13 cellular contexts compared by ENCODE assay signal in genomic region chr7:100061518-100062193, GRCh38.
"Had no signal": no experiment of that assay in that cellular context is flagged by ENCODE, and none has a peak within 500 bp of the region (broad histone marks: within the 10 kb centered on the region; RNA-seq: fewer than 3 reads in every experiment).

No MANE protein-coding gene starts in this region.

- H3K27me3 ChIP-seq: suprapubic skin had no signal

- H3K4me1 Mint-ChIP-seq: activated CD4-positive, alpha-beta T cell treated with anti-CD3 and anti-CD28 coated beads, Interleukin-2, amount 10 ng/mL, durations not matched to agents 7 days and 5 days had no signal

- H3K9me3 Mint-ChIP-seq: activated CD4-positive, alpha-beta T cell treated with anti-CD3 and anti-CD28 coated beads, Interleukin-2, amount 10 ng/mL, durations not matched to agents 7 days and 5 days; naive thymus-derived CD4-positive, alpha-beta T cell; T-helper 1 cell treated with Interleukin-12 subunit alpha and Interleukin-12 subunit beta and Interleukin-4 antibody, amounts not matched to agents 30 μg/mL and 1 μg/mL, for 36 hours; type B pancreatic cell had no signal

- H3K27me3 Mint-ChIP-seq: activated CD4-positive, alpha-beta T cell treated with anti-CD3 and anti-CD28 coated beads, Interleukin-2, amount 10 ng/mL, durations not matched to agents 7 days and 5 days; naive thymus-derived CD4-positive, alpha-beta T cell; type B pancreatic cell had no signal

- H3K4me3 Mint-ChIP-seq: activated CD4-positive, alpha-beta T cell treated with anti-CD3 and anti-CD28 coated beads, Interleukin-2, amount 10 ng/mL, durations not matched to agents 7 days and 5 days; naive thymus-derived CD4-positive, alpha-beta T cell; T-helper 1 cell treated with Interleukin-12 subunit alpha and Interleukin-12 subunit beta and Interleukin-4 antibody, amounts not matched to agents 30 μg/mL and 1 μg/mL, for 36 hours; type B pancreatic cell had no signal

- DNase-seq: activated CD4-positive, alpha-beta T cell treated with anti-CD3 and anti-CD28 coated beads, Interleukin-2, amount 10 ng/mL, durations not matched to agents 7 days and 5 days; activated naive CD4-positive, alpha-beta T cell; mammary epithelial cell; naive thymus-derived CD4-positive, alpha-beta T cell; nucleus accumbens; stimulated activated CD4-positive, alpha-beta T cell treated with anti-CD3 and anti-CD28 coated beads, Interleukin-15, amount 100 ng/mL, for 24 hours; stimulated activated CD4-positive, alpha-beta T cell treated with anti-CD3 and anti-CD28 coated beads, Interleukin-4, amount 100 ng/mL, for 1 hour; stimulated activated naive CD4-positive, alpha-beta T cell treated with Interleukin-2 at 50 U/mL for 16 hours had no signal

- ATAC-seq: left lobe of liver; naive thymus-derived CD4-positive, alpha-beta T cell had no signal

- H3K9me3 ChIP-seq: suprapubic skin had no signal

- H3K4me3 ChIP-seq: skin epidermis, suprapubic skin had no signal

- H3K27ac ChIP-seq: skin epidermis, suprapubic skin had no signal

- H3K27ac Mint-ChIP-seq: naive thymus-derived CD4-positive, alpha-beta T cell; T-helper 1 cell treated with Interleukin-12 subunit alpha and Interleukin-12 subunit beta and Interleukin-4 antibody, amounts not matched to agents 30 μg/mL and 1 μg/mL, for 36 hours; type B pancreatic cell had no signal
